1 cellular context compared by ENCODE assay signal in genomic region chr13:98927954-98928927, GRCh38.
TF ChIP-seq lines count a peak whose summit lies in the region.

No MANE protein-coding gene starts in this region.

TF ChIP-seq in HEK293, 187 proteins besides CTCF, POLR2A, EP300 and RAD21 (continued from another document):
- TF ChIP-seq PRDM6 (tag by site-specific recombination; IDR thresholded peaks at IDR 0.05) (peak; percentile 38), EGR2 (tag by site-specific recombination; IDR thresholded peaks at IDR 0.05; ENCODE audit: low read depth) (no peak), ZBTB1 (tag by site-specific recombination; IDR thresholded peaks at IDR 0.05) (no peak), ZBTB17 (tag by site-specific recombination; IDR thresholded peaks at IDR 0.05) (peak; percentile 37; the same call in 1 of the 2 replicates), ZNF660 (tag by site-specific recombination; IDR thresholded peaks at IDR 0.05) (no peak), ZNF169 (tag by site-specific recombination; IDR thresholded peaks at IDR 0.05) (no peak), OVOL3 (tag by site-specific recombination; IDR thresholded peaks at IDR 0.05) (no peak), ZNF24 (tag by site-specific recombination; IDR thresholded peaks at IDR 0.05) (no peak), ZNF843 (tag by site-specific recombination; IDR thresholded peaks at IDR 0.05) (no peak)
